In the genomic region with DNA sequence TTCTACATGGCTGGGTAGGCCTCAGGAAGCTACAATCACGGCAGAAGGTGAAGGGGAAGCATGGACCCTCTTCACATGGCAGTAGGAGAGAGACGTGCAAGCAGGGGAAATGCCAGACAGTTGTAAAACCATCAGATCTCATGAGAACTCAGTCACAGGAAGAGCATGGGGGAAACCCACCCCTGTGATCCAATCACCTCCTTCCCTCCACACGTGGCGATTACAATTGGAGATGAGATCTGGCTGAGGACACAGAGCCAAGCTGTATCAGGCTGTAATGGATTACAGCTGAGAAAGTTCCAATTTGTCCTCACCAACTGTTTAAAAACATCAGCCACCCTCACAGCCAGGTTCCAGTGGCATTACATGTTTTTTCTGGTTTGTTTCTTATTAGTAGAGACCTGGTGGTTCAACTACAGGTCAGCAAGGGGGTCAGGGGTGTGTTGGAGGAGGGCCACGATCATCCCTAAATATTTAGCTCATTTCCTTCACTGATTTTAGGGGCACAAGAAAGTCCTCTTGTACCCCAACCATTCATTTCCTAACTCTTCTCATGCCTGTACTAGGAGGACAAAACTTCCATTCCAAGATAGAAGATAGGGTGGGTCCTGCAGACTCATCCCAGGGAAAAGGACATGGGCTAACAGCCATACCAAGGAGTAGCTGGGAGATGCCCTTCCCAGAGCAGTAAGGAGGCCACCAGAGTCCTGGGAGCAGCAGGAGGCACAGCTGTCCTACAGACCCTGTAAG, we compare ENCODE assay signal across 15 cellular contexts. TPM values are rescaled to one million over a fixed set of nuclear protein-coding genes. Genes with fewer than 3 reads are reported as not detected.
DNase-seq lines count a peak whose midpoint lies in the region; ATAC-seq and TF ChIP-seq lines count a peak whose summit lies in the region.
"Had no signal": no experiment of that assay in that cellular context is flagged by ENCODE, and none has a peak within 500 bp of the region (broad histone marks: within the 10 kb centered on the region; RNA-seq: fewer than 3 reads in every experiment).

No MANE protein-coding gene starts in this region.

- H3K9me3 ChIP-seq in HCT116 (ENCODE audit: control insufficient read depth in 1 of 2, insufficient read depth in 1 of 2, low read depth in 1 of 2, low read length in 2 of 2) (no peaks in the 10 kb centered on the region), stomach smooth muscle (ENCODE audit: control insufficient read depth in 2 of 2, low read length in 2 of 2) (no peaks in the 10 kb centered on the region), MM.1S (replicated peaks; ENCODE audit: insufficient read depth, low read length) (no peaks in the 10 kb centered on the region), Peyer's patch (no peaks in the 10 kb centered on the region)

- H3K27me3 ChIP-seq in HCT116 (ENCODE audit: insufficient read depth, low read length) (no peaks in the 10 kb centered on the region), stomach smooth muscle (ENCODE audit: control insufficient read depth in 1 of 2, insufficient read depth in 2 of 2, low read length in 2 of 2) (no peaks in the 10 kb centered on the region), MM.1S (replicated peaks; ENCODE audit: insufficient read depth, low read length) (no peaks in the 10 kb centered on the region), Peyer's patch (no peaks in the 10 kb centered on the region)

- BruUV-seq in HCT116 (replicated peaks; lab: Mats Ljungman, UMichigan), result no TSS peak

- peaks cover 3% of the 10 kb centered on the region; the same call in 1 of the 2 replicates for H4K20me1 ChIP-seq in HCT116 (ENCODE audit: insufficient read depth)
- no peaks in the 10 kb centered on the region for H4K20me1 ChIP-seq in MM.1S (ENCODE audit: insufficient read depth, low read length)

- no peak for DNase-seq in HCT116 (ENCODE audit: low read depth, low spot score)
- DNase-seq in iris pigment epithelial cell (ENCODE audit: low read depth), result peak; percentile 55
- no peak for DNase-seq in MM.1S
- no peak for DNase-seq in Peyer's patch
- no peak for DNase-seq in NK-92 treated with Interleukin-12 subunit alpha and Interleukin-12 subunit beta, amount 100 ng/mL, for 24 hours (lab: John Stamatoyannopoulos, UW)
- no peak for DNase-seq in G401 (ENCODE audit: low spot score)
- DNase-seq: activated B cell treated with CpG ODN at 0.5 μM for 24 hours; C1 segment of cervical spinal cord; DMS79; GOT3; left ventricle myocardium superior; naive thymus-derived CD8-positive, alpha-beta T cell; NCI-H2107 had no signal

- H2AFZ ChIP-seq in HCT116 (ENCODE audit: low read depth, low read length, poor library complexity, severe bottlenecking) (no peak overlapping the region), MM.1S (ENCODE audit: low read length) (no peak overlapping the region)

- intact Hi-C loops in HCT116 (cut with micrococcal nuclease), result no loop called here

- H3K27ac ChIP-seq in HCT116 (ENCODE audit: low read depth, low read length) (no peak overlapping the region), VCaP (peak overlapping the region; percentile 4; the same call in 1 of the 2 replicates), stomach smooth muscle (ENCODE audit: low read length) (peak overlapping the region; percentile 41), MM.1S (ENCODE audit: low read length) (no peak overlapping the region), Peyer's patch (no peak overlapping the region)

- H3K9ac ChIP-seq in HCT116 (ENCODE audit: low read length) (no peak overlapping the region), stomach smooth muscle (ENCODE audit: low read length in 2 of 2) (no peak overlapping the region), MM.1S (ENCODE audit: low read length) (no peak overlapping the region)

- no peak overlapping the region for H3K4me2 ChIP-seq in HCT116 (ENCODE audit: low read length)
- H3K4me2 ChIP-seq in MM.1S (ENCODE audit: low read depth, low read length), result no peak overlapping the region

- H3K4me1 ChIP-seq in HCT116 (ENCODE audit: control insufficient read depth in 1 of 2, insufficient read depth in 2 of 2, low read length in 2 of 2) (no peaks in the 10 kb centered on the region), stomach smooth muscle (ENCODE audit: control insufficient read depth, insufficient read depth, low read length) (peaks cover 17% of the 10 kb centered on the region), MM.1S (ENCODE audit: low read length) (no peaks in the 10 kb centered on the region), Peyer's patch (no peaks in the 10 kb centered on the region)

- no peak for TF ChIP-seq RAD21 in HCT116 (IDR thresholded peaks at IDR 0.05; ENCODE audit: low read depth)

- no peak overlapping the region for H3K4me3 ChIP-seq in HCT116 (replicated peaks in 1 of 2; ENCODE audit: low read depth in 1 of 2, low read length in 2 of 2)
- no peak overlapping the region for H3K4me3 ChIP-seq in stomach smooth muscle (ENCODE audit: low read length in 2 of 2)
- no peak overlapping the region for H3K4me3 ChIP-seq in MM.1S (ENCODE audit: low read length)
- H3K4me3 ChIP-seq in Peyer's patch, result no peak overlapping the region

- POLR2A ChIA-PET in HCT116 (lab: Charles Lee), result no interaction called here

- no peaks in the 10 kb centered on the region for H3F3A ChIP-seq in MM.1S (ENCODE audit: insufficient read depth, low read length)

- no peak for TF ChIP-seq CTCF in HCT116 (IDR thresholded peaks at IDR 0.05 in 2 of 3, conservative IDR thresholded peaks at IDR 0.05 in 1 of 3; ENCODE audit: borderline replicate concordance in 1 of 3, insufficient read depth in 1 of 3, low read depth in 2 of 3, low read length in 2 of 3)
- no peak for TF ChIP-seq CTCF in VCaP (conservative IDR thresholded peaks at IDR 0.05)
- no peak for TF ChIP-seq CTCF in MM.1S (IDR thresholded peaks at IDR 0.05; ENCODE audit: low read length)
- TF ChIP-seq CTCF in Peyer's patch (IDR thresholded peaks at IDR 0.05), result no peak

- H3K36me3 ChIP-seq in HCT116 (ENCODE audit: control insufficient read depth in 1 of 2, insufficient read depth in 2 of 2, low read length in 2 of 2) (peaks cover 24 to 29% of the 10 kb centered on the region in 2 experiments; a peak in 3 of 4 replicates), stomach smooth muscle (ENCODE audit: control insufficient read depth in 2 of 2, insufficient read depth in 2 of 2, low read length in 2 of 2) (peaks cover 24 to 27% of the 10 kb centered on the region in 2 donors), MM.1S (replicated peaks; ENCODE audit: insufficient read depth, low read length) (no peaks in the 10 kb centered on the region; the same call in 1 of the 2 replicates), Peyer's patch (peaks cover 0 to 36% (median 4%) of the 10 kb centered on the region in 3 donors)

- ATAC-seq in HCT116, result peak; percentile 13; the same call in 1 of the 2 replicates
- ATAC-seq: left ventricle myocardium superior; naive thymus-derived CD8-positive, alpha-beta T cell had no signal

- CTCF ChIA-PET in HCT116 (lab: Charles Lee), result interaction anchor here (0.9 to 1.2 kb wide), 5 partner anchors 15 to 619 kb away, joined by 3 to 4 read pairs (median 3); no protein-coding TSS in a partner anchor

- TF ChIP-seq POLR2A in HCT116 (IDR thresholded peaks at IDR 0.05; ENCODE audit: borderline replicate concordance, extremely low read depth, insufficient read depth, insufficient read length) (no peak), Peyer's patch (IDR thresholded peaks at IDR 0.05) (no peak)

- in situ Hi-C loops in G401 (cut with HindIII; ENCODE audit: low sequenced_read_pairs), result no loop called here

- RAD21 ChIA-PET in HCT116 (lab: Charles Lee; ENCODE audit: low non-redundant PET in 1 of 2, low total read pairs in 2 of 2, uncharacterized antibody in 2 of 2, unreplicated experiment in 2 of 2), result no interaction called here

- no peaks in the 10 kb centered on the region for H3K9me2 ChIP-seq in HCT116 (ENCODE audit: insufficient read depth)
- H3K9me2 ChIP-seq in MM.1S (replicated peaks; ENCODE audit: insufficient read depth, low read length), result no peaks in the 10 kb centered on the region

- H3K79me2 ChIP-seq in HCT116 (ENCODE audit: insufficient read depth, low read length), result no peaks in the 10 kb centered on the region
- H3K79me2 ChIP-seq in MM.1S (ENCODE audit: low read length), result no peaks in the 10 kb centered on the region

TF ChIP-seq in HCT116, 20 proteins besides CTCF, POLR2A, EP300 and RAD21:
- TF ChIP-seq EZH2 (IDR thresholded peaks at IDR 0.05) (no peak), YY1 (IDR thresholded peaks at IDR 0.05; ENCODE audit: extremely low read depth, insufficient replicate concordance, low read depth, low read length) (no peak), CEBPB (IDR thresholded peaks at IDR 0.05; ENCODE audit: low read depth) (no peak), SRF (IDR thresholded peaks at IDR 0.05; ENCODE audit: low read depth) (no peak), FOSL1 (IDR thresholded peaks at IDR 0.05; ENCODE audit: low read depth) (no peak)
- TF ChIP-seq, protein P1, sequence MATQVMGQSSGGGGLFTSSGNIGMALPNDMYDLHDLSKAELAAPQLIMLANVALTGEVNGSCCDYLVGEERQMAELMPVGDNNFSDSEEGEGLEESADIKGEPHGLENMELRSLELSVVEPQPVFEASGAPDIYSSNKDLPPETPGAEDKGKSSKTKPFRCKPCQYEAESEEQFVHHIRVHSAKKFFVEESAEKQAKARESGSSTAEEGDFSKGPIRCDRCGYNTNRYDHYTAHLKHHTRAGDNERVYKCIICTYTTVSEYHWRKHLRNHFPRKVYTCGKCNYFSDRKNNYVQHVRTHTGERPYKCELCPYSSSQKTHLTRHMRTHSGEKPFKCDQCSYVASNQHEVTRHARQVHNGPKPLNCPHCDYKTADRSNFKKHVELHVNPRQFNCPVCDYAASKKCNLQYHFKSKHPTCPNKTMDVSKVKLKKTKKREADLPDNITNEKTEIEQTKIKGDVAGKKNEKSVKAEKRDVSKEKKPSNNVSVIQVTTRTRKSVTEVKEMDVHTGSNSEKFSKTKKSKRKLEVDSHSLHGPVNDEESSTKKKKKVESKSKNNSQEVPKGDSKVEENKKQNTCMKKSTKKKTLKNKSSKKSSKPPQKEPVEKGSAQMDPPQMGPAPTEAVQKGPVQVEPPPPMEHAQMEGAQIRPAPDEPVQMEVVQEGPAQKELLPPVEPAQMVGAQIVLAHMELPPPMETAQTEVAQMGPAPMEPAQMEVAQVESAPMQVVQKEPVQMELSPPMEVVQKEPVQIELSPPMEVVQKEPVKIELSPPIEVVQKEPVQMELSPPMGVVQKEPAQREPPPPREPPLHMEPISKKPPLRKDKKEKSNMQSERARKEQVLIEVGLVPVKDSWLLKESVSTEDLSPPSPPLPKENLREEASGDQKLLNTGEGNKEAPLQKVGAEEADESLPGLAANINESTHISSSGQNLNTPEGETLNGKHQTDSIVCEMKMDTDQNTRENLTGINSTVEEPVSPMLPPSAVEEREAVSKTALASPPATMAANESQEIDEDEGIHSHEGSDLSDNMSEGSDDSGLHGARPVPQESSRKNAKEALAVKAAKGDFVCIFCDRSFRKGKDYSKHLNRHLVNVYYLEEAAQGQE (IDR thresholded peaks at IDR 0.05; ENCODE audit: low read depth), result no peak

RNA-seq across cellular contexts. Expression of a gene that starts 54.4 kb away (rescaled TPM):
- total RNA-seq in HCT116 (2021; ENCODE audit: unreplicated experiment) (1,298 TPM), Peyer's patch (100 to 1,000 TPM; 564 to 802 (median 681) TPM)
- 1,797 and 1,965 TPM in 2 replicates for polyA plus RNA-seq in HCT116 (2012)
- total RNA-seq in G401 (2014; rRNA removed; shearing (Covaris generic)), result 851 and 1,039 TPM in 2 replicates

Comparison
In these comparisons a context has a peak if more than half of its experiments do, and no peak if none do; other contexts are left out.
1. H3K27ac ChIP-seq: peak in VCaP (single experiment) and stomach smooth muscle (single experiment); none in HCT116 (single experiment), MM.1S (single experiment) and Peyer's patch (0 of 4).